In the genomic region with DNA sequence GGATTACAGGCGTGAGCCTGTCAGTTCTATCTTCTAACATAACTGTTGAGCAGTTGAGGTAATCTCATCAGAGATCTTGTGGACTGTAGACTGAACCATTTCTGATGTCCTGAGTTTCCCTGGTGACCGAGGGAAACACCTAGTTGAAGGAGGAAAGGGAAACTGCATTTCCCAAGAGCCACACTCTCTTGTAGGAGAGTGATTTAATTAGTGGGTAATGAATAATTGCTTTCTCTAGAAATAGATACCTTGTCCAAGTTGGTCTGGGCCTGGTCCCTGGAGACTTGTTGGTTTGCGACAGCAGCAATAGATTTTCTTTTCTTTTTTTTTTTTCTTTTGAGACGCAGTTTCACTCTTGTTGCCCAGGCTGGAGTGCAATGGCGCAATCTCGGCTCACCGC, we compare ENCODE assay signal across 23 cellular contexts.
"Had no signal": no experiment of that assay in that cellular context is flagged by ENCODE, and none has a peak within 500 bp of the region (broad histone marks: within the 10 kb centered on the region; RNA-seq: fewer than 3 reads in every experiment).

No MANE protein-coding gene starts in this region.

- H3K9me3 ChIP-seq: body of pancreas, heart left ventricle, pancreas, psoas muscle, tibial nerve had no signal

- H3K4me3 Mint-ChIP-seq: activated CD4-positive, alpha-beta T cell treated with anti-CD3 and anti-CD28 coated beads, Interleukin-2, amount 10 ng/mL, durations not matched to agents 7 days and 5 days; activated CD8-positive, alpha-beta T cell treated with anti-CD3 and anti-CD28 coated beads for 36 hours; activated naive CD8-positive, alpha-beta T cell; mesothelial cell of epicardium; naive B cell; neural crest cell; stimulated activated naive B cell treated with anti-CD40 and anti-IgM and Interleukin-4, amounts not matched to agents 10 μg/mL and 1 μg/mL and 100 μg/mL, for 72 hours; T-helper 1 cell treated with Interleukin-12 subunit alpha and Interleukin-12 subunit beta and Interleukin-4 antibody, amounts not matched to agents 30 μg/mL and 1 μg/mL, for 36 hours had no signal

- FAIRE-seq: pancreas had no signal

- H3K9me3 Mint-ChIP-seq: activated CD4-positive, alpha-beta T cell treated with anti-CD3 and anti-CD28 coated beads, Interleukin-2, amount 10 ng/mL, durations not matched to agents 7 days and 5 days; activated CD8-positive, alpha-beta T cell treated with anti-CD3 and anti-CD28 coated beads for 36 hours; mesothelial cell of epicardium; naive B cell; neural crest cell; stimulated activated naive B cell treated with anti-CD40 and anti-IgM and Interleukin-4, amounts not matched to agents 10 μg/mL and 1 μg/mL and 100 μg/mL, for 72 hours; T-helper 1 cell treated with Interleukin-12 subunit alpha and Interleukin-12 subunit beta and Interleukin-4 antibody, amounts not matched to agents 30 μg/mL and 1 μg/mL, for 36 hours had no signal

- H3K27me3 ChIP-seq: body of pancreas, foreskin keratinocyte, heart left ventricle, pancreas, tibial nerve had no signal

- DNase-seq: activated CD4-positive, alpha-beta T cell treated with anti-CD3 and anti-CD28 coated beads for 1 hour; activated CD4-positive, alpha-beta T cell treated with anti-CD3 and anti-CD28 coated beads, Interleukin-2, amount 10 ng/mL, durations not matched to agents 7 days and 5 days; activated CD8-positive, alpha-beta T cell treated with anti-CD3 and anti-CD28 coated beads for 36 hours; activated naive CD4-positive, alpha-beta T cell; activated T-cell treated with anti-CD3 and anti-CD28 coated beads, Interleukin-2, amount 50 U/mL, for 48 hours; aorta; body of pancreas; cortex of kidney; heart left ventricle; naive B cell; nucleus accumbens; pancreas; psoas muscle; stimulated activated CD4-positive, alpha-beta T cell treated with anti-CD3 and anti-CD28 coated beads, Interleukin-15, amount 100 ng/mL, for 24 hours; stimulated activated CD4-positive, alpha-beta T cell treated with anti-CD3 and anti-CD28 coated beads, Interleukin-2, amount 100 ng/mL, for 24 hours; stimulated activated naive B cell treated with anti-CD40 and anti-IgM and Interleukin-4, amounts not matched to agents 10 μg/mL and 1 μg/mL and 100 μg/mL, for 72 hours; SW 1271 had no signal

- H3K27ac Mint-ChIP-seq: activated CD4-positive, alpha-beta T cell treated with anti-CD3 and anti-CD28 coated beads, Interleukin-2, amount 10 ng/mL, durations not matched to agents 7 days and 5 days; activated CD8-positive, alpha-beta T cell treated with anti-CD3 and anti-CD28 coated beads for 36 hours; activated naive CD8-positive, alpha-beta T cell; naive B cell; stimulated activated naive B cell treated with anti-CD40 and anti-IgM and Interleukin-4, amounts not matched to agents 10 μg/mL and 1 μg/mL and 100 μg/mL, for 72 hours; T-helper 1 cell treated with Interleukin-12 subunit alpha and Interleukin-12 subunit beta and Interleukin-4 antibody, amounts not matched to agents 30 μg/mL and 1 μg/mL, for 36 hours had no signal

- H3K27ac ChIP-seq: heart left ventricle, psoas muscle had no signal

- H3K27me3 Mint-ChIP-seq: activated CD4-positive, alpha-beta T cell treated with anti-CD3 and anti-CD28 coated beads, Interleukin-2, amount 10 ng/mL, durations not matched to agents 7 days and 5 days; activated CD8-positive, alpha-beta T cell treated with anti-CD3 and anti-CD28 coated beads for 36 hours; activated naive CD8-positive, alpha-beta T cell; naive B cell; stimulated activated naive B cell treated with anti-CD40 and anti-IgM and Interleukin-4, amounts not matched to agents 10 μg/mL and 1 μg/mL and 100 μg/mL, for 72 hours had no signal

- H3K4me3 ChIP-seq: body of pancreas, heart left ventricle, pancreas, psoas muscle, tibial nerve had no signal

- ATAC-seq: activated CD8-positive, alpha-beta T cell treated with anti-CD3 and anti-CD28 coated beads for 36 hours; body of pancreas; heart left ventricle; stimulated activated naive B cell treated with anti-CD40 and anti-IgM and Interleukin-4, amounts not matched to agents 10 μg/mL and 1 μg/mL and 100 μg/mL, for 72 hours had no signal

- H3K36me3 ChIP-seq: pancreas had no signal
